In the genomic region with DNA sequence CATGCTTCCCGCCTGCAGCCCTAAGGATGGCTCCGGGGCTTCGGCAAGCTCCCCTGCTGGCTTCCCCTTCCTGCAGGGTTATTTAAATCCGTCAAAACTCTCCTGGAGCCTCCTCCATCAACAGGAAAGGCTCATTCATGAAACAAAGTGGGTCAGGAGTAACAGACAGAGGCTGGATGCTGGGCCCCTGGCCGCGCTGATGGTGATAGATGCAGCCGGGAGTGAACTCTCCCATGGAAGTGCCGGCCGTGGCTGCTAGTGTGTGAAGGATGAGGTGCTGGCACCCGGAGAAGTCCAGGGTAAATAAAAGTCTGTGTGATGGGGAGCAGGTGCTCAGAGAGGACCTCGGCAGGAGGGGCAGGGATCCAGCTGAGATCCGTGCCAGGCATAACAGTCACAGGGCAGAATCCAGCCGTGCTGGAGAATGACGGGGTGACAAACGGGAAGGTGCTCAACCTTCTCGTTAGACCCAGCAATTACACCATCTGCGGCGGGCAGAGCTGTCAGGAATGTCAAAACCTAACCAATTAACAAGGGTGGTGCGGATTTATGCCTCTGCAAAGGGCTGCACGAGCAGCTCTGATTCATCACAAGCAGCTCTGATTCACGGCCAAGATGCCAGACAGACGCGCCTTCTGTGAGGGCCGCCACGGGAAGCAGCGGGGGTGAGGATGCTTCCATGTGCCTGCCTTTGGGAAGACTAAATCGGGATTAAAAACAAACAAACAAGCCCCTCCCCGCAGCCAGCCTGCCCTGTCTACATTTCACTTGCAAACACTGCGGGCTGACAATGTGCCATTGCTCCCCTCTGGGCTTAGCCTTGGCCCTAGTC, we compare ENCODE assay signal across 9 cellular contexts. TPM values are rescaled to one million over a fixed set of nuclear protein-coding genes. Genes with fewer than 3 reads are reported as not detected.
DNase-seq lines count a peak whose midpoint lies in the region; ATAC-seq lines count a peak whose summit lies in the region.
"Had no signal": no experiment of that assay in that cellular context is flagged by ENCODE, and none has a peak within 500 bp of the region (broad histone marks: within the 10 kb centered on the region; RNA-seq: fewer than 3 reads in every experiment).

No MANE protein-coding gene starts in this region.

- peak in 12 of 14 donors; percentile 29 to 90 (median 64) for DNase-seq in C1 segment of cervical spinal cord (lab: John Stamatoyannopoulos, UW)
- peak; percentile 92 for DNase-seq in LHCN-M2 (ENCODE audit: low read depth)
- DNase-seq in left colon, result peak; percentile 30 to 58
- DNase-seq in DMS114 treated with DMSO at 0.1 percent for 48 hours (lab: John Stamatoyannopoulos, UW; ENCODE audit: unreplicated experiment), result no peak
- no peak for DNase-seq in stimulated activated naive CD4-positive, alpha-beta T cell (lab: John Stamatoyannopoulos, UW)

- intact Hi-C loops in left colon (cut with DNase I, micrococcal nuclease), result no loop called here

- peak overlapping the region; percentile 90 for H3K27ac ChIP-seq in angular gyrus (ENCODE audit: low read depth, low read length)
- H3K27ac ChIP-seq: suprapubic skin had no signal

- peak; percentile 52 for ATAC-seq in left colon
- no peak for ATAC-seq in GM18867 (IDR thresholded peaks at IDR 0.05; ENCODE audit: unreplicated experiment)
- no peak for ATAC-seq in HG03432 (IDR thresholded peaks at IDR 0.05; ENCODE audit: unreplicated experiment)

RNA-seq across cellular contexts. Expression of a gene that starts 55.6 kb away (rescaled TPM):
- total RNA-seq in LHCN-M2 (2014; rRNA removed), result 8.4 and 12.5 TPM in 2 replicates
- polyA plus RNA-seq in LHCN-M2 (2012), result 3.2 TPM
- total RNA-seq in left colon, result 10 to 100 TPM; 11.6 to 12.1 TPM

Comparison
In these comparisons a context has a peak if more than half of its experiments do, and no peak if none do; other contexts are left out.
1. DNase-seq: peak in C1 segment of cervical spinal cord (12 of 14), LHCN-M2 (single experiment) and left colon (2 of 2); none in DMS114 treated with DMSO at 0.1 percent for 48 hours (single experiment) and stimulated activated naive CD4-positive, alpha-beta T cell (0 of 6).